9 cellular contexts compared by ENCODE assay signal in genomic region chr13:101415358-101416174, GRCh38. TPM values are rescaled to one million over a fixed set of nuclear protein-coding genes. Genes with fewer than 3 reads are reported as not detected.
A peak's percentile ranks its signal among the peaks of the same experiment; 100 is the strongest.
DNase-seq lines count a peak whose midpoint lies in the region; ATAC-seq and TF ChIP-seq lines count a peak whose summit lies in the region.
"Had no signal": no experiment of that assay in that cellular context is flagged by ENCODE, and none has a peak within 500 bp of the region (broad histone marks: within the 10 kb centered on the region; RNA-seq: fewer than 3 reads in every experiment).

No MANE protein-coding gene starts in this region.

- in situ Hi-C loops in G401 (cut with HindIII; ENCODE audit: low sequenced_read_pairs): no loop called here

- H4K20me1 ChIP-seq in osteoblast (ENCODE audit: insufficient read depth, low read length): no peaks in the 10 kb centered on the region

- H3K4me2 ChIP-seq in osteoblast (ENCODE audit: insufficient read depth, low read length): peak overlapping the region; percentile 79

- no peaks in the 10 kb centered on the region for H3K36me3 Mint-ChIP-seq in endothelial cell (ENCODE audit: low read depth, unreplicated experiment)

- H3K36me3 ChIP-seq in MG63 (no peaks in the 10 kb centered on the region), osteoblast (ENCODE audit: insufficient read depth, low read length) (no peaks in the 10 kb centered on the region)

- peak overlapping the region; percentile 52 for H2AFZ ChIP-seq in osteoblast (ENCODE audit: low read length)

- peaks cover 8% of the 10 kb centered on the region for H3K27me3 Mint-ChIP-seq in endothelial cell (ENCODE audit: unreplicated experiment)

- no peaks in the 10 kb centered on the region for H3K4me1 Mint-ChIP-seq in endothelial cell (ENCODE audit: unreplicated experiment)

- H3K9me3 ChIP-seq in MG63 (no peaks in the 10 kb centered on the region), osteoblast (ENCODE audit: low read depth, low read length) (no peaks in the 10 kb centered on the region)

- H3K27ac Mint-ChIP-seq in endothelial cell (ENCODE audit: unreplicated experiment): no peak overlapping the region

- H3K27me3 ChIP-seq in MG63 (no peaks in the 10 kb centered on the region), osteoblast (ENCODE audit: insufficient read depth, low read length) (no peaks in the 10 kb centered on the region)

- no peak overlapping the region for H3K27ac ChIP-seq in osteoblast (ENCODE audit: low read depth, low read length)

- ATAC-seq in GM21528 (IDR thresholded peaks at IDR 0.05; ENCODE audit: low FRiP score, unreplicated experiment): no peak

- H3K4me3 Mint-ChIP-seq in endothelial cell (ENCODE audit: unreplicated experiment): peak overlapping the region; percentile 85

- peaks cover 11% of the 10 kb centered on the region for H3K4me1 ChIP-seq in osteoblast (ENCODE audit: insufficient read depth, low read length)

- H3K4me3 ChIP-seq in MG63: peak overlapping the region; percentile 52; the same call in 1 of the 2 replicates
- peak overlapping the region; percentile 84 for H3K4me3 ChIP-seq in osteoblast (ENCODE audit: insufficient read depth, low read length)

- TF ChIP-seq CTCF in endothelial cell (IDR thresholded peaks at IDR 0.05; ENCODE audit: unreplicated experiment) (no peak), osteoblast (IDR thresholded peaks at IDR 0.05; ENCODE audit: extremely low read depth, low read depth, low read length) (no peak)

- H3K9me3 Mint-ChIP-seq in endothelial cell (ENCODE audit: unreplicated experiment): no peaks in the 10 kb centered on the region

- H3K79me2 ChIP-seq in osteoblast (ENCODE audit: insufficient read depth, low read length): peaks cover 7% of the 10 kb centered on the region

- DNase-seq in G401 (ENCODE audit: low spot score): peak; percentile 55
- no peak for DNase-seq in MG63
- no peak for DNase-seq in endothelial cell (ENCODE audit: low spot score)
- peak; percentile 52 for DNase-seq in osteoblast (ENCODE audit: insufficient read length, low spot score, missing footprints)
- no peak for DNase-seq in HPDE6-E6E7 (ENCODE audit: extremely low spot score)
- no peak for DNase-seq in activated effector memory CD4-positive, alpha-beta T cell treated with anti-CD3 and anti-CD28 coated beads, Interleukin-2, amount 50 U/mL, for 16 hours
- no peak for DNase-seq in activated CD4-positive, alpha-beta T cell treated with anti-CD3 and anti-CD28 coated beads for 4 hours

RNA-seq across cellular contexts. Expression of gene NALCN, which starts 0.7 kb away (rescaled TPM):
- not detected in 2 replicates for total RNA-seq in G401 (2014; rRNA removed; shearing (Covaris generic))
- total RNA-seq in MG63 (2014; rRNA removed; shearing (Covaris generic); ENCODE audit: low replicate concordance): 0.49 TPM in 1 of 2 replicates, not detected in the other
- total RNA-seq in endothelial cell (ENCODE audit: unreplicated experiment) (not detected), osteoblast (10.6 and 11.2 TPM in 2 replicates)
- total RNA-seq: T-helper 1 cell treated with Interleukin-12 subunit alpha and Interleukin-12 subunit beta and Interleukin-4 antibody, amounts not matched to agents 30 ng/mL and 1 ng/mL, for 36 hours had no signal

RNA-seq across cellular contexts. Expression of gene ITGBL1, which starts 36.9 kb away (rescaled TPM):
- not detected in 2 replicates for total RNA-seq in G401 (2014; rRNA removed; shearing (Covaris generic))
- total RNA-seq in MG63 (2014; rRNA removed; shearing (Covaris generic); ENCODE audit: low replicate concordance): 9.4 and 11.6 TPM in 2 replicates
- not detected for total RNA-seq in endothelial cell (ENCODE audit: unreplicated experiment)
- 360 and 398 TPM in 2 replicates for total RNA-seq in osteoblast
- total RNA-seq: T-helper 1 cell treated with Interleukin-12 subunit alpha and Interleukin-12 subunit beta and Interleukin-4 antibody, amounts not matched to agents 30 ng/mL and 1 ng/mL, for 36 hours had no signal

Comparison
In these comparisons a context has a peak if more than half of its experiments do, and no peak if none do; other contexts are left out.
1. DNase-seq: peak in G401 (single experiment) and osteoblast (single experiment); none in MG63 (single experiment), endothelial cell (single experiment), HPDE6-E6E7 (single experiment), activated effector memory CD4-positive, alpha-beta T cell treated with anti-CD3 and anti-CD28 coated beads, Interleukin-2, amount 50 U/mL, for 16 hours (single experiment) and activated CD4-positive, alpha-beta T cell treated with anti-CD3 and anti-CD28 coated beads for 4 hours (0 of 2).
2. RNA of gene ITGBL1, which starts 36.9 kb away (total RNA-seq): 360 to 398 TPM in osteoblast; 9.4 to 11.6 TPM in MG63, not detected in G401 and not detected in endothelial cell (single experiment); every median in the first group is over 10 times any median in the second.